In the genomic region with DNA sequence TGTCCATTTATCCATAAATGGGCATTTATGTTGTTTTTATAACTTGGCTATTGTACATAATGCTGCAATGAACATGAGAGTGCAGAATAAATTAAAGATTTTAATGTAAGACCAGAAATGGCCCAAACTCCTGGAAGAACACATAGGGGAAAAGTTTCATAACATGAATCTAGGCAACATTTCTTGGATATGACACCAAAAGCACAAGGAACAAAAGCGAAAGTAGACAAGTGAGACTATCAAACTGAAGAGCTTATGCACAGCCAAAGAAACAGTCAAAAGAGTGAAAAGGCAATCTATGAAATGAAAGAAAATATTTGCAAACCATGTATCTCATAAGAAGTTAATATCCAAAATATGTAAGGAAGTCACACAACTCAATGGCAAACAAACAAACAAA, we compare ENCODE assay signal across 31 cellular contexts. TPM values are rescaled to one million over a fixed set of nuclear protein-coding genes. Genes with fewer than 3 reads are reported as not detected.
"Had no signal": no experiment of that assay in that cellular context is flagged by ENCODE, and none has a peak within 500 bp of the region (broad histone marks: within the 10 kb centered on the region; RNA-seq: fewer than 3 reads in every experiment).

No MANE protein-coding gene starts in this region.

- H3K4me3 Mint-ChIP-seq: activated CD4-positive, alpha-beta T cell treated with anti-CD3 and anti-CD28 coated beads for 36 hours; activated CD4-positive, alpha-beta T cell treated with anti-CD3 and anti-CD28 coated beads, Interleukin-2, amount 10 ng/mL, durations not matched to agents 7 days and 5 days; activated CD8-positive, alpha-beta T cell treated with anti-CD3 and anti-CD28 coated beads, Interleukin-2, amount 10 ng/mL, durations not matched to agents 7 days and 5 days; activated naive CD8-positive, alpha-beta T cell treated with anti-CD3 and anti-CD28 coated beads for 36 hours; activated T-cell treated with anti-CD3 and anti-CD28 coated beads, Interleukin-2, amount 50 U/mL, for 24 hours; T-helper 1 cell treated with Interleukin-12 subunit alpha and Interleukin-12 subunit beta and Interleukin-4 antibody, amounts not matched to agents 30 μg/mL and 1 μg/mL, for 36 hours; T-helper 2 cell treated with Interferon-gamma antibody and Interleukin-4, amounts not matched to agents 5 μg/mL and 100 μg/mL, for 36 hours; WTC11 had no signal

- H3K4me1 Mint-ChIP-seq: WTC11 had no signal

- H3K4me3 ChIP-seq: PC-9 had no signal

- H3K27me3 Mint-ChIP-seq: activated CD4-positive, alpha-beta T cell treated with anti-CD3 and anti-CD28 coated beads for 36 hours; activated naive CD8-positive, alpha-beta T cell treated with anti-CD3 and anti-CD28 coated beads for 36 hours had no signal

- DNase-seq: activated CD4-positive, alpha-beta T cell treated with anti-CD3 and anti-CD28 coated beads for 36 hours; activated CD4-positive, alpha-beta T cell treated with anti-CD3 and anti-CD28 coated beads, Interleukin-2, amount 10 ng/mL, durations not matched to agents 7 days and 5 days; activated CD4-positive, alpha-beta T cell treated with anti-CD3 and anti-CD28 coated beads, Interleukin-2, amount 50 U/mL, for 48 hours; activated CD8-positive, alpha-beta T cell treated with anti-CD3 and anti-CD28 coated beads, Interleukin-2, amount 10 ng/mL, durations not matched to agents 7 days and 5 days; activated effector memory CD4-positive, alpha-beta T cell treated with Interleukin-2 at 50 U/mL for 16 hours; activated naive CD4-positive, alpha-beta T cell; activated naive CD4-positive, alpha-beta T cell treated with anti-CD3 and anti-CD28 coated beads, Interleukin-2, amount 50 U/mL, for 16 hours; activated naive CD8-positive, alpha-beta T cell treated with anti-CD3 and anti-CD28 coated beads for 36 hours; activated T-cell treated with anti-CD3 and anti-CD28 coated beads, Interleukin-2, amount 50 U/mL, for 24 hours; amniotic stem cell; aorta; brain microvascular endothelial cell; central memory CD4-positive, alpha-beta T cell; NCI-H1105; NCI-H1417 treated with DMSO at 0.1 percent for 48 hours; NCI-H187 treated with DMSO at 0.1 percent for 48 hours; NCI-H2081; NCI-H2171 treated with DMSO at 0.1 percent for 48 hours; NCI-H226; NCI-H446 treated with DMSO at 0.1 percent for 48 hours; NCI-H524; NCI-H69; NCI-H82; PC-9; Right ventricle myocardium superior had no signal

- H3K9me3 Mint-ChIP-seq: activated T-cell treated with anti-CD3 and anti-CD28 coated beads, Interleukin-2, amount 50 U/mL, for 24 hours; T-helper 1 cell treated with Interleukin-12 subunit alpha and Interleukin-12 subunit beta and Interleukin-4 antibody, amounts not matched to agents 30 μg/mL and 1 μg/mL, for 36 hours had no signal

- H3K27ac ChIP-seq: brain microvascular endothelial cell, PC-9 had no signal

- H3K36me3 ChIP-seq: brain microvascular endothelial cell had no signal

- H2AFZ ChIP-seq: PC-9 had no signal

- H3K27ac Mint-ChIP-seq: activated CD4-positive, alpha-beta T cell treated with anti-CD3 and anti-CD28 coated beads for 36 hours; activated CD4-positive, alpha-beta T cell treated with anti-CD3 and anti-CD28 coated beads, Interleukin-2, amount 10 ng/mL, durations not matched to agents 7 days and 5 days; activated CD8-positive, alpha-beta T cell treated with anti-CD3 and anti-CD28 coated beads, Interleukin-2, amount 10 ng/mL, durations not matched to agents 7 days and 5 days; activated naive CD8-positive, alpha-beta T cell treated with anti-CD3 and anti-CD28 coated beads for 36 hours; activated T-cell treated with anti-CD3 and anti-CD28 coated beads, Interleukin-2, amount 50 U/mL, for 24 hours; T-helper 1 cell treated with Interleukin-12 subunit alpha and Interleukin-12 subunit beta and Interleukin-4 antibody, amounts not matched to agents 30 μg/mL and 1 μg/mL, for 36 hours; T-helper 2 cell treated with Interferon-gamma antibody and Interleukin-4, amounts not matched to agents 5 μg/mL and 100 μg/mL, for 36 hours; WTC11 had no signal

- H3K36me3 Mint-ChIP-seq: activated naive CD8-positive, alpha-beta T cell treated with anti-CD3 and anti-CD28 coated beads for 36 hours; WTC11 had no signal

- ATAC-seq: activated CD4-positive, alpha-beta T cell treated with anti-CD3 and anti-CD28 coated beads for 36 hours; activated CD4-positive, CD25-positive, alpha-beta regulatory T cell treated with anti-CD3 and anti-CD28 coated beads, Interleukin-2, amount 50 U/mL, for 24 hours; activated CD8-positive, alpha-beta T cell treated with anti-CD3 and anti-CD28 coated beads, Interleukin-2, amount 10 ng/mL, durations not matched to agents 7 days and 5 days; WTC11 had no signal

RNA-seq across cellular contexts. Expression of a gene that starts 5.8 kb away (rescaled TPM):
- total RNA-seq: activated CD4-positive, alpha-beta T cell treated with anti-CD3 and anti-CD28 coated beads for 36 hours; activated CD4-positive, alpha-beta T cell treated with anti-CD3 and anti-CD28 coated beads, Interleukin-2, amount 10 ng/mL, durations not matched to agents 7 days and 5 days; activated naive CD8-positive, alpha-beta T cell treated with anti-CD3 and anti-CD28 coated beads for 36 hours; aorta; cerebellum; MCF 10A; PC-9; Right ventricle myocardium superior; WTC11 had no signal
- polyA plus RNA-seq: aorta had no signal

RNA-seq across cellular contexts. Expression of a gene that starts 33.3 kb away (rescaled TPM):
- total RNA-seq: activated CD4-positive, alpha-beta T cell treated with anti-CD3 and anti-CD28 coated beads for 36 hours; activated CD4-positive, alpha-beta T cell treated with anti-CD3 and anti-CD28 coated beads, Interleukin-2, amount 10 ng/mL, durations not matched to agents 7 days and 5 days; activated CD8-positive, alpha-beta T cell treated with anti-CD3 and anti-CD28 coated beads, Interleukin-2, amount 10 ng/mL, durations not matched to agents 7 days and 5 days; activated naive CD8-positive, alpha-beta T cell treated with anti-CD3 and anti-CD28 coated beads for 36 hours; aorta; cerebellum; MCF 10A; PC-9; Right ventricle myocardium superior; WTC11 had no signal
- polyA plus RNA-seq: aorta had no signal

RNA-seq across cellular contexts. Expression of a gene that starts 41.6 kb away (rescaled TPM):
- total RNA-seq: activated CD4-positive, alpha-beta T cell treated with anti-CD3 and anti-CD28 coated beads for 36 hours; activated CD4-positive, alpha-beta T cell treated with anti-CD3 and anti-CD28 coated beads, Interleukin-2, amount 10 ng/mL, durations not matched to agents 7 days and 5 days; activated CD8-positive, alpha-beta T cell treated with anti-CD3 and anti-CD28 coated beads, Interleukin-2, amount 10 ng/mL, durations not matched to agents 7 days and 5 days; activated naive CD8-positive, alpha-beta T cell treated with anti-CD3 and anti-CD28 coated beads for 36 hours; aorta; cerebellum; MCF 10A; PC-9; Right ventricle myocardium superior; WTC11 had no signal
- polyA plus RNA-seq: aorta had no signal

RNA-seq across cellular contexts. Expression of a gene that starts 47.9 kb away (rescaled TPM):
- total RNA-seq: activated CD4-positive, alpha-beta T cell treated with anti-CD3 and anti-CD28 coated beads for 36 hours; activated CD4-positive, alpha-beta T cell treated with anti-CD3 and anti-CD28 coated beads, Interleukin-2, amount 10 ng/mL, durations not matched to agents 7 days and 5 days; activated CD8-positive, alpha-beta T cell treated with anti-CD3 and anti-CD28 coated beads, Interleukin-2, amount 10 ng/mL, durations not matched to agents 7 days and 5 days; activated naive CD8-positive, alpha-beta T cell treated with anti-CD3 and anti-CD28 coated beads for 36 hours; aorta; cerebellum; MCF 10A; Right ventricle myocardium superior; WTC11 had no signal
- polyA plus RNA-seq: aorta had no signal

RNA-seq across cellular contexts. Expression of a gene that starts 56.7 kb away (rescaled TPM):
- total RNA-seq: activated CD4-positive, alpha-beta T cell treated with anti-CD3 and anti-CD28 coated beads for 36 hours; activated CD4-positive, alpha-beta T cell treated with anti-CD3 and anti-CD28 coated beads, Interleukin-2, amount 10 ng/mL, durations not matched to agents 7 days and 5 days; activated CD8-positive, alpha-beta T cell treated with anti-CD3 and anti-CD28 coated beads, Interleukin-2, amount 10 ng/mL, durations not matched to agents 7 days and 5 days; activated naive CD8-positive, alpha-beta T cell treated with anti-CD3 and anti-CD28 coated beads for 36 hours; aorta; cerebellum; MCF 10A; PC-9; Right ventricle myocardium superior; WTC11 had no signal
- polyA plus RNA-seq: aorta had no signal
